In the genomic region with DNA sequence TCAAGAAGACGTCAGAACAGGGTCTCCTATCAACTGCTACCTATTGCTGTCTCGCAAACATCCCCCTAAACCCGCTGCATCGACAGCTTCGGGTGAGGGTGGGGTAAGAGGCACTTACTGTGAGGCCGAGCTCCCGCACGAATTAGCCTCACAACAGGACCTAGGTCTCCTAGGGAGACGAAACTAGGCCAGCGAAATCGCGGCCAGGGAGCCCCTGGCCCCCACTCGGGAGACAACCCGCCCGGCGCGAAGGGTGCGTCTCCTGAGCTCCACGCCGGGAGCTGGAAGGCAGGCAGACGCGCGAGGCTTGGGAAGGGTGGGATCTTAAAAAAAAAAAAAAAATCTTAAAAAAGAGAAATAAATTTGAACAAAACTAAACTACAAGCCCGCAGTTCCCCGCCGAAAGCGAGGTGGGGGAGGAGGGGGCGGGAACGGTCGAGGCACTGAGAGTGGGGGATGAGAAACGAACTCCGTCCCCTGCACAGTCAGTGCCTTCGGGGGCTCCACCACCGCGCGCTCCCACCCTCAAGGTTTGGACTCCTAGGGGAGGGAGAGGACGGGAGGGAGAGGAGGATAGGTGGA, we compare ENCODE assay signal across 9 cellular contexts. TPM values are rescaled to one million over a fixed set of nuclear protein-coding genes. Genes with fewer than 3 reads are reported as not detected.
DNase-seq lines count a peak whose midpoint lies in the region; ATAC-seq and TF ChIP-seq lines count a peak whose summit lies in the region.
"Had no signal": no experiment of that assay in that cellular context is flagged by ENCODE, and none has a peak within 500 bp of the region (broad histone marks: within the 10 kb centered on the region; RNA-seq: fewer than 3 reads in every experiment).

No MANE protein-coding gene starts in this region.

- H3K27ac ChIP-seq in muscle layer of colon (ENCODE audit: low read depth, low read length) (peak overlapping the region; percentile 64), tibial artery (peak overlapping the region; percentile 92 to 94)

- intact Hi-C loops in tibial artery (cut with DNase I; ENCODE audit: low total_unique reads) = loop anchor here (2.0 to 10.0 kb wide), 2 partner anchors 24 to 782 kb away; no protein-coding TSS in a partner anchor

- no peak overlapping the region for H3K4me3 Mint-ChIP-seq in WTC11
- no peak overlapping the region for H3K4me3 Mint-ChIP-seq in activated T-cell treated with anti-CD3 and anti-CD28 coated beads, Interleukin-2, amount 50 U/mL, for 72 hours

- H3K4me1 ChIP-seq in muscle layer of colon (ENCODE audit: insufficient read depth, low read length) (peaks cover 57% of the 10 kb centered on the region), tibial artery (peaks cover 0 to 54% (median 40%) of the 10 kb centered on the region in 4 donors)

- H3K27ac Mint-ChIP-seq in WTC11 = peak overlapping the region; percentile 89
- H3K27ac Mint-ChIP-seq in activated T-cell treated with anti-CD3 and anti-CD28 coated beads, Interleukin-2, amount 50 U/mL, for 72 hours = no peak overlapping the region

- no peaks in the 10 kb centered on the region for H3K36me3 ChIP-seq in muscle layer of colon (ENCODE audit: insufficient read depth, low read length)
- no peaks in the 10 kb centered on the region for H3K36me3 ChIP-seq in tibial artery

- CTCF ChIA-PET in WTC11 (lab: Charles Lee) = interaction anchor here (0.5 to 1.3 kb wide), 5 partner anchors 21 to 87 kb away, joined by 3 to 4 read pairs (median 3); no protein-coding TSS in a partner anchor

- H3K9ac ChIP-seq in muscle layer of colon (ENCODE audit: low read length) = no peak overlapping the region

- H3K4me3 ChIP-seq in fibroblast of mammary gland (ENCODE audit: control insufficient read depth, low read depth, low read length) (peak overlapping the region; percentile 37), muscle layer of colon (ENCODE audit: low read depth in 1 of 2, low read length in 2 of 2) (peak overlapping the region; percentile 51 to 72), tibial artery (peak overlapping the region; percentile 60 to 69)

- peaks cover 46% of the 10 kb centered on the region for H3K27me3 Mint-ChIP-seq in WTC11 (ENCODE audit: low read depth)
- H3K27me3 Mint-ChIP-seq in activated T-cell treated with anti-CD3 and anti-CD28 coated beads, Interleukin-2, amount 50 U/mL, for 72 hours (ENCODE audit: low read depth) = peaks cover 42% of the 10 kb centered on the region

- no peaks in the 10 kb centered on the region for H3K36me3 Mint-ChIP-seq in WTC11
- H3K36me3 Mint-ChIP-seq in activated T-cell treated with anti-CD3 and anti-CD28 coated beads, Interleukin-2, amount 50 U/mL, for 72 hours (ENCODE audit: insufficient read depth in 2 of 2) = no peaks in the 10 kb centered on the region

- DNase-seq in WTC11 (ENCODE audit: low spot score) (peak; percentile 50), fibroblast of mammary gland (ENCODE audit: low read depth) (no peak), tibial artery (peak; percentile 41 to 77), GM10266 (ENCODE audit: extremely low spot score) (no peak)
- no peak for DNase-seq in activated T-cell treated with anti-CD3 and anti-CD28 coated beads, Interleukin-2, amount 50 U/mL, for 72 hours
- DNase-seq: activated CD8-positive, alpha-beta memory T cell treated with anti-CD3 and anti-CD28 coated beads, Interleukin-2, amount 50 U/mL, for 48 hours had no signal

- no peaks in the 10 kb centered on the region for H3K9me3 Mint-ChIP-seq in WTC11
- no peaks in the 10 kb centered on the region for H3K9me3 Mint-ChIP-seq in activated T-cell treated with anti-CD3 and anti-CD28 coated beads, Interleukin-2, amount 50 U/mL, for 72 hours

- ATAC-seq in WTC11 = peak; percentile 9
- ATAC-seq in GM21390 (IDR thresholded peaks at IDR 0.05; ENCODE audit: unreplicated experiment) = no peak
- ATAC-seq in activated T-cell treated with anti-CD3 and anti-CD28 coated beads, Interleukin-2, amount 50 U/mL, for 72 hours (replicated peaks in 1 of 2) = no peak
- ATAC-seq: HCT116 had no signal

- no peak for TF ChIP-seq CTCF in WTC11 (IDR thresholded peaks at IDR 0.05)
- no peak for TF ChIP-seq CTCF in fibroblast of mammary gland (conservative IDR thresholded peaks at IDR 0.05; ENCODE audit: control insufficient read depth, insufficient read depth, low read depth, low read length)
- no peak for TF ChIP-seq CTCF in tibial artery (IDR thresholded peaks at IDR 0.05)
- TF ChIP-seq CTCF in GM10266 (IDR thresholded peaks at IDR 0.05; ENCODE audit: control insufficient read depth, insufficient read depth, low read depth, missing control alignments) = no peak

- H3K27me3 ChIP-seq in muscle layer of colon (ENCODE audit: control insufficient read depth in 1 of 2, insufficient read depth in 2 of 2, low read length in 2 of 2) (peaks cover 59 to 68% of the 10 kb centered on the region in 2 donors), tibial artery (no peaks in the 10 kb centered on the region)

- H3K9me3 ChIP-seq in muscle layer of colon (ENCODE audit: low read length) (peaks cover 3% of the 10 kb centered on the region), tibial artery (no peaks in the 10 kb centered on the region)

- peaks cover 47% of the 10 kb centered on the region for H3K4me1 Mint-ChIP-seq in WTC11
- peaks cover 12% of the 10 kb centered on the region for H3K4me1 Mint-ChIP-seq in activated T-cell treated with anti-CD3 and anti-CD28 coated beads, Interleukin-2, amount 50 U/mL, for 72 hours (ENCODE audit: low read depth)

- POLR2A ChIA-PET in WTC11 (lab: Charles Lee) = interaction anchor here (0.6 to 2.0 kb wide), 6 partner anchors 10 to 425 kb away, joined by 3 to 9 read pairs (median 4); no protein-coding TSS in a partner anchor

TF ChIP-seq in WTC11, 78 proteins besides CTCF, POLR2A, EP300 and RAD21:
- TF ChIP-seq, protein P1, sequence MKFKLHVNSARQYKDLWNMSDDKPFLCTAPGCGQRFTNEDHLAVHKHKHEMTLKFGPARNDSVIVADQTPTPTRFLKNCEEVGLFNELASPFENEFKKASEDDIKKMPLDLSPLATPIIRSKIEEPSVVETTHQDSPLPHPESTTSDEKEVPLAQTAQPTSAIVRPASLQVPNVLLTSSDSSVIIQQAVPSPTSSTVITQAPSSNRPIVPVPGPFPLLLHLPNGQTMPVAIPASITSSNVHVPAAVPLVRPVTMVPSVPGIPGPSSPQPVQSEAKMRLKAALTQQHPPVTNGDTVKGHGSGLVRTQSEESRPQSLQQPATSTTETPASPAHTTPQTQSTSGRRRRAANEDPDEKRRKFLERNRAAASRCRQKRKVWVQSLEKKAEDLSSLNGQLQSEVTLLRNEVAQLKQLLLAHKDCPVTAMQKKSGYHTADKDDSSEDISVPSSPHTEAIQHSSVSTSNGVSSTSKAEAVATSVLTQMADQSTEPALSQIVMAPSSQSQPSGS (CRISPR knock-in tag; IDR thresholded peaks at IDR 0.05; ENCODE audit: borderline replicate concordance, low read depth) = no peak
- TF ChIP-seq TEAD4 (CRISPR knock-in tag; IDR thresholded peaks at IDR 0.05) (no peak), SMAD4 (CRISPR knock-in tag; IDR thresholded peaks at IDR 0.05) (no peak), KAT7 (CRISPR knock-in tag; IDR thresholded peaks at IDR 0.05; ENCODE audit: borderline replicate concordance) (0 out of 2 replicates have a peak, but pooled peaks have one; percentile 57), TP53 (CRISPR knock-in tag; IDR thresholded peaks at IDR 0.05) (no peak)
- TF ChIP-seq, protein P2, sequence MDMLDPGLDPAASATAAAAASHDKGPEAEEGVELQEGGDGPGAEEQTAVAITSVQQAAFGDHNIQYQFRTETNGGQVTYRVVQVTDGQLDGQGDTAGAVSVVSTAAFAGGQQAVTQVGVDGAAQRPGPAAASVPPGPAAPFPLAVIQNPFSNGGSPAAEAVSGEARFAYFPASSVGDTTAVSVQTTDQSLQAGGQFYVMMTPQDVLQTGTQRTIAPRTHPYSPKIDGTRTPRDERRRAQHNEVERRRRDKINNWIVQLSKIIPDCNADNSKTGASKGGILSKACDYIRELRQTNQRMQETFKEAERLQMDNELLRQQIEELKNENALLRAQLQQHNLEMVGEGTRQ (CRISPR knock-in tag; IDR thresholded peaks at IDR 0.05) = no peak
TF ChIP-seq in WTC11: peak in this region for 1.

RNA-seq across cellular contexts. Expression of a gene that starts 33.0 kb away (rescaled TPM):
- 7.1 to 12.5 TPM (median 7.4 TPM) in 3 replicates for total RNA-seq in WTC11 (2021)
- not detected for total RNA-seq in activated T-cell treated with anti-CD3 and anti-CD28 coated beads, Interleukin-2, amount 50 U/mL, for 72 hours

Comparison
In these comparisons a context has a peak if more than half of its experiments do, and no peak if none do; other contexts are left out.
1. DNase-seq: peak in WTC11 (single experiment) and tibial artery (2 of 2); none in fibroblast of mammary gland (single experiment), activated T-cell treated with anti-CD3 and anti-CD28 coated beads, Interleukin-2, amount 50 U/mL, for 72 hours (0 of 2) and GM10266 (single experiment).
2. Peak in every context shown above with its lines, with median percentiles within 50 percentile points of each other: H3K4me3 ChIP-seq.